Comparison of ENCODE assay signal across 24 cellular contexts in genomic region chr22:50032109-50032871, GRCh38. TPM values are rescaled to one million over a fixed set of nuclear protein-coding genes. Genes with fewer than 3 reads are reported as not detected.
"Had no signal": no experiment of that assay in that cellular context is flagged by ENCODE, and none has a peak within 500 bp of the region (broad histone marks: within the 10 kb centered on the region; RNA-seq: fewer than 3 reads in every experiment).

No MANE protein-coding gene starts in this region.

- H2AFZ ChIP-seq: neural progenitor cell, parathyroid adenoma had no signal

- ATAC-seq: activated CD4-positive, alpha-beta T cell treated with anti-CD3 and anti-CD28 coated beads for 36 hours; sciatic nerve; stimulated activated naive B cell treated with anti-CD40 and anti-IgM and Interleukin-4, amounts not matched to agents 10 μg/mL and 1 μg/mL and 100 μg/mL, for 72 hours had no signal

- H3K27ac ChIP-seq: breast epithelium, left ventricle myocardium inferior, neural progenitor cell, parathyroid adenoma, vagina had no signal

- H3K36me3 ChIP-seq: breast epithelium, left ventricle myocardium inferior, neural progenitor cell, vagina had no signal

- H3K79me2 ChIP-seq: parathyroid adenoma had no signal

- H3K27me3 ChIP-seq: vagina had no signal

- H3K9me3 Mint-ChIP-seq: activated CD4-positive, alpha-beta memory T cell treated with anti-CD3 and anti-CD28 coated beads for 36 hours; memory B cell; naive B cell; neural progenitor cell; stimulated activated naive B cell treated with anti-CD40 and anti-IgM and Interleukin-4, amounts not matched to agents 10 μg/mL and 1 μg/mL and 100 μg/mL, for 72 hours had no signal

- H3K36me3 Mint-ChIP-seq: activated CD4-positive, alpha-beta memory T cell treated with anti-CD3 and anti-CD28 coated beads for 36 hours; memory B cell; naive B cell; neural progenitor cell; stimulated activated naive B cell treated with anti-CD40 and anti-IgM and Interleukin-4, amounts not matched to agents 10 μg/mL and 1 μg/mL and 100 μg/mL, for 72 hours had no signal

- H3K4me3 Mint-ChIP-seq: activated CD4-positive, alpha-beta memory T cell treated with anti-CD3 and anti-CD28 coated beads for 36 hours; activated CD4-positive, alpha-beta T cell treated with anti-CD3 and anti-CD28 coated beads for 36 hours; memory B cell; naive B cell; neural progenitor cell; stimulated activated naive B cell treated with anti-CD40 and anti-IgM and Interleukin-4, amounts not matched to agents 10 μg/mL and 1 μg/mL and 100 μg/mL, for 72 hours had no signal

- H3K4me1 ChIP-seq: neural progenitor cell, parathyroid adenoma had no signal

- H3K9me3 ChIP-seq: breast epithelium, left ventricle myocardium inferior, vagina had no signal

- H3K27ac Mint-ChIP-seq: activated CD4-positive, alpha-beta memory T cell treated with anti-CD3 and anti-CD28 coated beads for 36 hours; activated CD4-positive, alpha-beta T cell treated with anti-CD3 and anti-CD28 coated beads for 36 hours; memory B cell; neural progenitor cell; stimulated activated naive B cell treated with anti-CD40 and anti-IgM and Interleukin-4, amounts not matched to agents 10 μg/mL and 1 μg/mL and 100 μg/mL, for 72 hours had no signal

- H3K4me3 ChIP-seq: breast epithelium, left ventricle myocardium inferior, neural progenitor cell, vagina had no signal

- H3K4me2 ChIP-seq: neural progenitor cell had no signal

- DNase-seq: activated CD4-positive, alpha-beta memory T cell treated with anti-CD3 and anti-CD28 coated beads for 36 hours; activated CD4-positive, alpha-beta T cell treated with anti-CD3 and anti-CD28 coated beads for 36 hours; activated naive CD4-positive, alpha-beta T cell treated with anti-CD3 and anti-CD28 coated beads, Interleukin-2, amount 50 U/mL, for 16 hours; activated T-cell treated with anti-CD3 and anti-CD28 coated beads for 4 hours; cortex of kidney; erythroblast; foreskin melanocyte; glutamatergic neuron; hippocampal formation; left ventricle myocardium inferior; naive B cell; stimulated activated naive B cell treated with anti-CD40 and anti-IgM and Interleukin-4, amounts not matched to agents 10 μg/mL and 1 μg/mL and 100 μg/mL, for 72 hours had no signal

- H3K9ac ChIP-seq: neural progenitor cell, parathyroid adenoma had no signal

RNA-seq across cellular contexts. Expression of gene IL17REL, which starts 19.7 kb away (rescaled TPM):
- total RNA-seq: astrocyte; breast epithelium; left ventricle myocardium inferior; mononuclear cell; sciatic nerve; T-helper 2 cell treated with Interferon-gamma antibody and Interleukin-4, amounts not matched to agents 100 ng/mL and 5 ng/mL, for 36 hours; vagina had no signal
- polyA plus RNA-seq: keratinocyte had no signal

RNA-seq across cellular contexts. Expression of gene TTLL8, which starts 25.8 kb away (rescaled TPM):
- total RNA-seq: activated CD4-positive, alpha-beta memory T cell treated with anti-CD3 and anti-CD28 coated beads for 36 hours; activated CD4-positive, alpha-beta T cell treated with anti-CD3 and anti-CD28 coated beads for 36 hours; astrocyte; breast epithelium; left ventricle myocardium inferior; mononuclear cell; sciatic nerve; T-helper 2 cell treated with Interferon-gamma antibody and Interleukin-4, amounts not matched to agents 100 ng/mL and 5 ng/mL, for 36 hours; vagina had no signal
- polyA plus RNA-seq: adipose tissue, keratinocyte, thymus had no signal

RNA-seq across cellular contexts. Expression of gene MLC1, which starts 52.9 kb away (rescaled TPM):
- total RNA-seq: activated CD4-positive, alpha-beta memory T cell treated with anti-CD3 and anti-CD28 coated beads for 36 hours; activated CD4-positive, alpha-beta T cell treated with anti-CD3 and anti-CD28 coated beads for 36 hours had no signal
- polyA plus RNA-seq: keratinocyte had no signal

RNA-seq across cellular contexts. Expression of gene MOV10L1, which starts 57.5 kb away (rescaled TPM):
- total RNA-seq: activated CD4-positive, alpha-beta memory T cell treated with anti-CD3 and anti-CD28 coated beads for 36 hours; mononuclear cell; T-helper 2 cell treated with Interferon-gamma antibody and Interleukin-4, amounts not matched to agents 100 ng/mL and 5 ng/mL, for 36 hours had no signal
- polyA plus RNA-seq: keratinocyte had no signal
